In genomic region chr15:67812232-67812631, GRCh38 we compare ENCODE assay signal across 2 cellular contexts.
TF ChIP-seq lines count a peak whose summit lies in the region.

No MANE protein-coding gene starts in this region.

TF ChIP-seq in IMR-90, 13 proteins besides CTCF, POLR2A, EP300 and RAD21:
- TF ChIP-seq CHD1 (IDR thresholded peaks at IDR 0.05; ENCODE audit: low read depth, low read length), result no peak
- no peak for TF ChIP-seq FOS (IDR thresholded peaks at IDR 0.05; ENCODE audit: low read depth, low read length)
- no peak for TF ChIP-seq SMC3 (IDR thresholded peaks at IDR 0.05; ENCODE audit: low read depth, low read length)
- TF ChIP-seq NFE2L2 (IDR thresholded peaks at IDR 0.05; ENCODE audit: low read depth, low read length), result no peak
- no peak for TF ChIP-seq RCOR1 (IDR thresholded peaks at IDR 0.05; ENCODE audit: insufficient replicate concordance, low read length)
- TF ChIP-seq MAZ (IDR thresholded peaks at IDR 0.05; ENCODE audit: borderline replicate concordance, low read depth, low read length), result no peak
- TF ChIP-seq USF2 (IDR thresholded peaks at IDR 0.05; ENCODE audit: low read depth, low read length), result no peak
- no peak for TF ChIP-seq MAFK (IDR thresholded peaks at IDR 0.05; ENCODE audit: low read depth, low read length)

TF ChIP-seq in WTC11, 78 proteins besides CTCF, POLR2A, EP300 and RAD21:
- no peak for TF ChIP-seq HMGXB4 (CRISPR knock-in tag; IDR thresholded peaks at IDR 0.05)
- no peak; the same call in 1 of the 2 replicates for TF ChIP-seq PRDM15 (CRISPR knock-in tag; IDR thresholded peaks at IDR 0.05)
- no peak for TF ChIP-seq USF2 (CRISPR knock-in tag; IDR thresholded peaks at IDR 0.05)
- no peak for TF ChIP-seq ZNF281 (CRISPR knock-in tag; IDR thresholded peaks at IDR 0.05)
- no peak for TF ChIP-seq NR1H2 (CRISPR knock-in tag; IDR thresholded peaks at IDR 0.05)
- no peak for TF ChIP-seq ESRRA (CRISPR knock-in tag; IDR thresholded peaks at IDR 0.05; ENCODE audit: borderline replicate concordance)
- TF ChIP-seq NFYB (CRISPR knock-in tag; conservative IDR thresholded peaks at IDR 0.05; ENCODE audit: low read depth), result no peak
- TF ChIP-seq TEAD1 (CRISPR knock-in tag; IDR thresholded peaks at IDR 0.05), result no peak
